Comparison of ENCODE assay signal across 9 cellular contexts in genomic region chr7:41711283-41712064, GRCh38. TPM values are rescaled to one million over a fixed set of nuclear protein-coding genes. Genes with fewer than 3 reads are reported as not detected.
DNase-seq lines count a peak whose midpoint lies in the region; ATAC-seq and TF ChIP-seq lines count a peak whose summit lies in the region.
"Had no signal": no experiment of that assay in that cellular context is flagged by ENCODE, and none has a peak within 500 bp of the region (broad histone marks: within the 10 kb centered on the region; RNA-seq: fewer than 3 reads in every experiment).

No MANE protein-coding gene starts in this region.

- POLR2A ChIA-PET in Panc1 (lab: Charles Lee), result no interaction called here

- H3K4me3 ChIP-seq in Panc1 (ENCODE audit: low read depth in 2 of 2, low read length in 2 of 2) (no peak overlapping the region), foreskin fibroblast (ENCODE audit: low read depth in 1 of 2, low read length in 2 of 2) (no peak overlapping the region), transverse colon (no peak overlapping the region), gastrocnemius medialis (no peak overlapping the region)

- TF ChIP-seq POLR2A in transverse colon (IDR thresholded peaks at IDR 0.05) (no peak), gastrocnemius medialis (IDR thresholded peaks at IDR 0.05) (no peak)

- no peak overlapping the region for H3K27ac ChIP-seq in Panc1 (ENCODE audit: low read length)
- H3K27ac ChIP-seq in transverse colon, result no peak overlapping the region
- H3K27ac ChIP-seq in gastrocnemius medialis, result no peak overlapping the region

- intact Hi-C loops in Right ventricle myocardium superior (cut with DNase I) (no loop called here), cardiac septum (cut with DNase I) (no loop called here), Panc1 (cut with micrococcal nuclease; ENCODE audit: unreplicated experiment) (no loop called here), transverse colon (cut with DNase I; ENCODE audit: low total_unique reads) (no loop called here), gastrocnemius medialis (cut with DNase I; ENCODE audit: low total_unique reads) (no loop called here)

- DNase-seq in Right ventricle myocardium superior, result peak; percentile 43
- DNase-seq in cardiac septum (ENCODE audit: low spot score), result no peak
- DNase-seq in Panc1 (ENCODE audit: low read depth, low spot score), result no peak
- DNase-seq in foreskin fibroblast, result peak in 1 of 2 donors; percentile 45
- DNase-seq in transverse colon, result peak; percentile 37
- no peak for DNase-seq in gastrocnemius medialis
- DNase-seq: activated T-cell treated with anti-CD3 and anti-CD28 coated beads, Interleukin-2, amount 50 U/mL, for 1 hour had no signal

- TF ChIP-seq CTCF in Panc1 (IDR thresholded peaks at IDR 0.05), result peak; percentile 75
- TF ChIP-seq CTCF in foreskin fibroblast (IDR thresholded peaks at IDR 0.05; ENCODE audit: low read depth, low read length), result peak; percentile 31
- peak in 3 of 5 experiments; percentile 30 to 40 (median 39) for TF ChIP-seq CTCF in transverse colon (IDR thresholded peaks at IDR 0.05)
- peak in 1 of 5 experiments; percentile 11 for TF ChIP-seq CTCF in gastrocnemius medialis (IDR thresholded peaks at IDR 0.05 in 4 of 5, conservative IDR thresholded peaks at IDR 0.05 in 1 of 5)

- H3K4me1 ChIP-seq in Panc1 (ENCODE audit: control insufficient read depth, insufficient read depth, low read length) (no peaks in the 10 kb centered on the region), transverse colon (no peaks in the 10 kb centered on the region), gastrocnemius medialis (no peaks in the 10 kb centered on the region)

- CTCF ChIA-PET in Panc1 (lab: Charles Lee), result no interaction called here

- ATAC-seq in Right ventricle myocardium superior (ENCODE audit: poor library complexity), result no peak
- ATAC-seq in Panc1, result no peak
- no peak for ATAC-seq in GM19397 (IDR thresholded peaks at IDR 0.05; ENCODE audit: unreplicated experiment)
- no peak for ATAC-seq in gastrocnemius medialis
- ATAC-seq in GM18907 (IDR thresholded peaks at IDR 0.05; ENCODE audit: unreplicated experiment), result no peak

- no TSS peak for BruUV-seq in Panc1 (replicated peaks; lab: Mats Ljungman, UMichigan)

- TF ChIP-seq EP300 in transverse colon (IDR thresholded peaks at IDR 0.05; ENCODE audit: low read depth), result no peak

- no peaks in the 10 kb centered on the region for H3K36me3 ChIP-seq in Panc1 (ENCODE audit: control insufficient read depth, insufficient read depth, low read length)
- no peaks in the 10 kb centered on the region for H3K36me3 ChIP-seq in transverse colon
- H3K36me3 ChIP-seq in gastrocnemius medialis, result no peaks in the 10 kb centered on the region

- in situ Hi-C loops in Panc1 (cut with HindIII; ENCODE audit: low pct_unique_long_range_greater_than_20kb, low sequenced_read_pairs) (no loop called here), transverse colon (cut with MboI; ENCODE audit: low pct_ligation_motif_present in 1 of 4, low pct_unique_long_range_greater_than_20kb in 1 of 4, low sequenced_read_pairs in 3 of 4) (loop anchor here in 3 of 4 donors (25.0 kb wide), 2 partner anchors 1374 to 1474 kb away; no protein-coding TSS in a partner anchor), gastrocnemius medialis (cut with MboI; ENCODE audit: low sequenced_read_pairs in 4 of 4) (no loop called here)

- H3K9me3 ChIP-seq in Panc1 (ENCODE audit: control insufficient read depth, insufficient read depth, low read depth, low read length) (no peaks in the 10 kb centered on the region), transverse colon (no peaks in the 10 kb centered on the region), gastrocnemius medialis (no peaks in the 10 kb centered on the region)

- 36 to 59% methylated on average over 2 to 10 of the region's 10 CpGs for WGBS in transverse colon (ENCODE audit: low coverage in 1 of 2), 2 donors

- H3K27me3 ChIP-seq in Panc1 (ENCODE audit: control insufficient read depth, insufficient read depth, low read length) (0 out of 2 replicates have a peak, but pooled peaks cover 3% of the 10 kb centered on the region), transverse colon (no peaks in the 10 kb centered on the region), gastrocnemius medialis (peaks cover 0 to 5% (median 0%) of the 10 kb centered on the region in 3 donors)

RNA-seq across cellular contexts. Expression of gene INHBA, which starts 8.6 kb away (rescaled TPM):
- 1.9 TPM for total RNA-seq in Right ventricle myocardium superior
- total RNA-seq in cardiac septum, result 14.1 TPM
- total RNA-seq in Panc1 (2021; ENCODE audit: unreplicated experiment), result 0.28 TPM
- 0.48 TPM for polyA plus RNA-seq in Panc1 (2012; ENCODE audit: insufficient read length)
- 1 to 10 TPM in 1 of 4 donors, under 1 TPM in 2, not detected in 1; 0.14 to 1.1 (median 1.00) TPM for total RNA-seq in transverse colon
- under 1 TPM; 0.05 to 0.62 (median 0.41) TPM for total RNA-seq in gastrocnemius medialis

Comparison
In these comparisons a context has a peak if more than half of its experiments do, and no peak if none do; other contexts are left out.
1. DNase-seq: peak in Right ventricle myocardium superior (single experiment) and transverse colon (single experiment); none in cardiac septum (single experiment), Panc1 (single experiment) and gastrocnemius medialis (0 of 2).
2. in situ Hi-C loops: an anchor here in transverse colon (25.0 kb wide); none called in Panc1 and gastrocnemius medialis.